ENCODE assay signal across 16 cellular contexts in the genomic region with DNA sequence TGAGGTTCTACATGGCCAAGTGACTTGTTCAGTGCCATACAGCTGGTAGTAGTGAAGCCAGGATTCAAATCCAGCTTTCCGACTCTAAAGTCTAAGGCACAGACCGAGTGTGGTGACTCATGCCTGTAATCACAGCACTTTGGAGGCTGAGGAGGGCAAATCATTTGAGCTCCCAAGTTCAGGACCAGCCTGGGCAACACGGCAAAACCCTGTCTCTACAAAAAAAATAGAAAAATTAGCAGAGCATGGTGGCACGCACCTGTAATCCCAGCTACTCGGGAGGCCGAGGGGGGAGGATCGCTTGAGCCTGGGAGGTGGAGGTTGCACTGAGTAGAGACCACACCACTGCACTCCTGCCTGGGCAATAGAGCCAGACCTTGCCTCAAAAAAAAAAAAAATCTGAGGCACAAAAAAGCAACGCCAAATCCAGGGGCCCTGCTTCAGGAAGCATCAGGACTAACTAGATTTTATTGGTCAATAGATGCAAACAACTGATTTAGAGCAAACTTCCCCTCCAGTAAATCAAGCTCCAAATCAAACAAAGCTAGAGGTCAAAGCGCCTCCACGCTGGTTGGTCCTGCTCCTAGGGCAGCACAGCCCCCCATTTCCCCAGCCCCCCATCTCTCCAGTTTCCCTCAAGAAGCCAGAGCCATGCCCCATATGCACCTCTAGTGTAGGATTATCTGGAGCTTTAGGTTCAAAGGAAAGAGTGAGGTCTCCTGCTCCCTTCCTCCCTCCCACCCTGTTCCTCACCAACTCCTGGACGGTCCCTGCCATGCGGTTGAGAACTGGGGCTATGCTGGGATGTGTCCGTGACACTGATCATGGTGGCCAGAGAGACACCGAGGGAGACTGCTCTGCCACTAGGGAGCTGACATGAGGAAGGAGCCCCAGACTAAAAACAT. TPM values are rescaled to one million over a fixed set of nuclear protein-coding genes. Genes with fewer than 3 reads are reported as not detected.
A peak's percentile ranks its signal among the peaks of the same experiment; 100 is the strongest.
DNase-seq lines count a peak whose midpoint lies in the region; ATAC-seq and TF ChIP-seq lines count a peak whose summit lies in the region.
"Had no signal": no experiment of that assay in that cellular context is flagged by ENCODE, and none has a peak within 500 bp of the region (broad histone marks: within the 10 kb centered on the region; RNA-seq: fewer than 3 reads in every experiment).

No MANE protein-coding gene starts in this region.

- 67 to 88% methylated on average over 14 of the region's 14 CpGs for WGBS in sigmoid colon, 2 donors

- H3K27me3 ChIP-seq in sigmoid colon (no peaks in the 10 kb centered on the region), BE2C (no peaks in the 10 kb centered on the region)
- no peaks in the 10 kb centered on the region for H3K27me3 ChIP-seq in CD4-positive, alpha-beta memory T cell (ENCODE audit: insufficient read depth, low read length)
- H3K27me3 ChIP-seq: dorsolateral prefrontal cortex had no signal

- peak; percentile 44 for DNase-seq in Daoy (ENCODE audit: low read depth)
- no peak for DNase-seq in SK-N-MC (ENCODE audit: low read depth, low spot score)
- no peak for DNase-seq in erythroblast (lab: John Stamatoyannopoulos, UW)
- DNase-seq in sigmoid colon: peak; percentile 26
- DNase-seq in BE2C: no peak
- no peak for DNase-seq in CD4-positive, alpha-beta memory T cell
- no peak for DNase-seq in activated CD8-positive, alpha-beta memory T cell treated with anti-CD3 and anti-CD28 coated beads, Interleukin-2, amount 50 U/mL, for 4 hours
- DNase-seq: activated CD4-positive, alpha-beta T cell treated with anti-CD3 and anti-CD28 coated beads, Interleukin-2, amount 50 U/mL, for 4 hours; amniotic stem cell; C1 segment of cervical spinal cord; NCI-H2029 treated with DMSO at 0.1 percent for 48 hours; NCI-H526 treated with DMSO at 0.1 percent for 48 hours had no signal

- TF ChIP-seq POLR2A in erythroblast (IDR thresholded peaks at IDR 0.05; ENCODE audit: low read length): peak; percentile 27
- no peak for TF ChIP-seq POLR2A in sigmoid colon (IDR thresholded peaks at IDR 0.05)

- H3K27ac Mint-ChIP-seq in CD4-positive, alpha-beta memory T cell: peak overlapping the region in 2 of 7 donors; percentile 57 to 73
- H3K27ac Mint-ChIP-seq: T-helper 2 cell treated with Interferon-gamma antibody and Interleukin-4, amounts not matched to agents 5 μg/mL and 100 μg/mL, for 36 hours had no signal

- H3K36me3 ChIP-seq in SK-N-MC (ENCODE audit: insufficient read depth, low read length) (peaks cover 1% of the 10 kb centered on the region), sigmoid colon (no peaks in the 10 kb centered on the region), BE2C (no peaks in the 10 kb centered on the region)
- H3K36me3 ChIP-seq in CD4-positive, alpha-beta memory T cell (ENCODE audit: insufficient read depth, low read length): no peaks in the 10 kb centered on the region
- H3K36me3 ChIP-seq: thoracic aorta had no signal

- H3K27me3 Mint-ChIP-seq in CD4-positive, alpha-beta memory T cell: peaks cover 0 to 2% of the 10 kb centered on the region in 2 donors

- H3K4me3 ChIP-seq in SK-N-MC: no peak overlapping the region
- H3K4me3 ChIP-seq in sigmoid colon: no peak overlapping the region
- H3K4me3 ChIP-seq in BE2C (ENCODE audit: low read depth, low read length): no peak overlapping the region
- no peak overlapping the region for H3K4me3 ChIP-seq in CD4-positive, alpha-beta memory T cell (ENCODE audit: low read length in 2 of 2)
- H3K4me3 ChIP-seq: thoracic aorta had no signal

- H3K9me3 ChIP-seq in SK-N-MC (ENCODE audit: low read depth, low read length): no peaks in the 10 kb centered on the region
- no peaks in the 10 kb centered on the region for H3K9me3 ChIP-seq in sigmoid colon
- no peaks in the 10 kb centered on the region for H3K9me3 ChIP-seq in BE2C
- H3K9me3 ChIP-seq in CD4-positive, alpha-beta memory T cell (ENCODE audit: control insufficient read depth in 1 of 2, low read length in 2 of 2): no peaks in the 10 kb centered on the region
- H3K9me3 ChIP-seq: thoracic aorta had no signal

- peaks cover 13 to 37% (median 24%) of the 10 kb centered on the region in 4 donors for H3K4me1 Mint-ChIP-seq in CD4-positive, alpha-beta memory T cell

- H3K9me3 Mint-ChIP-seq in CD4-positive, alpha-beta memory T cell: no peaks in the 10 kb centered on the region
- H3K9me3 Mint-ChIP-seq: T-helper 2 cell treated with Interferon-gamma antibody and Interleukin-4, amounts not matched to agents 5 μg/mL and 100 μg/mL, for 36 hours had no signal

- H3K4me1 ChIP-seq in sigmoid colon (peaks cover 0 to 48% (median 45%) of the 10 kb centered on the region in 4 donors), BE2C (peaks cover 9% of the 10 kb centered on the region)
- H3K4me1 ChIP-seq in CD4-positive, alpha-beta memory T cell (ENCODE audit: insufficient read depth, low read length): peaks cover 34% of the 10 kb centered on the region

- no peak for ATAC-seq in HG03280 (IDR thresholded peaks at IDR 0.05; ENCODE audit: unreplicated experiment)

- H3K36me3 Mint-ChIP-seq in CD4-positive, alpha-beta memory T cell: peaks cover 0 to 8% of the 10 kb centered on the region in 2 donors

- no peak for TF ChIP-seq EP300 in sigmoid colon (IDR thresholded peaks at IDR 0.05)

- intact Hi-C loops in sigmoid colon (cut with DNase I): loop anchor here (5.0 kb wide), 1 partner anchor 46 kb away; no protein-coding TSS in a partner anchor
- intact Hi-C loops in CD4-positive, alpha-beta memory T cell (cut with micrococcal nuclease): no loop called here

- POLR2A ChIA-PET in CD4-positive, alpha-beta memory T cell (lab: Charles Lee; ENCODE audit: partially characterized antibody): interaction anchor here (1.3 to 6.4 kb wide), 2 partner anchors 11 to 16 kb away, joined by 7 to 73 read pairs; no protein-coding TSS in a partner anchor

- H3K4me3 Mint-ChIP-seq in CD4-positive, alpha-beta memory T cell: peak overlapping the region in 3 of 8 donors; percentile 38 to 54 (median 40)

- no peak overlapping the region for H3K9ac ChIP-seq in SK-N-MC (ENCODE audit: insufficient read length)

- TF ChIP-seq CTCF in sigmoid colon (IDR thresholded peaks at IDR 0.05) (no peak), BE2C (IDR thresholded peaks at IDR 0.05; ENCODE audit: low read depth, low read length) (no peak)

- CTCF ChIA-PET in CD4-positive, alpha-beta memory T cell (lab: Charles Lee; ENCODE audit: partially characterized antibody): interaction anchor here (1.3 to 16.3 kb wide), 4 partner anchors 15 to 360 kb away, joined by 4 to 479 read pairs (median 150); no protein-coding TSS in a partner anchor

- peak overlapping the region; percentile 7; the same call in 1 of the 2 replicates for H3K27ac ChIP-seq in SK-N-MC
- no peak overlapping the region for H3K27ac ChIP-seq in sigmoid colon
- H3K27ac ChIP-seq in CD4-positive, alpha-beta memory T cell (ENCODE audit: low read depth, low read length): no peak overlapping the region
- H3K27ac ChIP-seq: thoracic aorta had no signal

RNA-seq across cellular contexts. Expression of gene TNK2, which starts 2.9 kb away (rescaled TPM):
- 6.5 and 8.8 TPM in 2 replicates for total RNA-seq in Daoy (2014; rRNA removed; shearing (Covaris generic))
- total RNA-seq in sigmoid colon: 10 to 100 TPM; 12.5 to 41.0 (median 18.1) TPM
- 10 to 100 TPM in 2 of 3 donors, 1 to 10 TPM in 1; 8.4 to 44.0 (median 17.1) TPM for polyA plus RNA-seq in sigmoid colon
- 162 TPM for polyA plus RNA-seq in BE2C (2012; ENCODE audit: insufficient read depth, insufficient read length, low read depth)
- total RNA-seq in CD4-positive, alpha-beta memory T cell: 100 to 1,000 TPM; 136 to 164 TPM
- 1 to 10 TPM in 1 of 2 donors, under 1 TPM in 1; 0.18 to 3.4 TPM for polyA plus RNA-seq in CD4-positive, alpha-beta memory T cell

Comparison
In these comparisons a context has a peak if more than half of its experiments do, and no peak if none do; other contexts are left out.
1. DNase-seq: peak in Daoy (single experiment) and sigmoid colon (single experiment); none in SK-N-MC (single experiment), erythroblast (0 of 2), BE2C (single experiment), CD4-positive, alpha-beta memory T cell (0 of 5) and activated CD8-positive, alpha-beta memory T cell treated with anti-CD3 and anti-CD28 coated beads, Interleukin-2, amount 50 U/mL, for 4 hours (single experiment).